ENCODE assay signal across 1 cellular context in the genomic region with DNA sequence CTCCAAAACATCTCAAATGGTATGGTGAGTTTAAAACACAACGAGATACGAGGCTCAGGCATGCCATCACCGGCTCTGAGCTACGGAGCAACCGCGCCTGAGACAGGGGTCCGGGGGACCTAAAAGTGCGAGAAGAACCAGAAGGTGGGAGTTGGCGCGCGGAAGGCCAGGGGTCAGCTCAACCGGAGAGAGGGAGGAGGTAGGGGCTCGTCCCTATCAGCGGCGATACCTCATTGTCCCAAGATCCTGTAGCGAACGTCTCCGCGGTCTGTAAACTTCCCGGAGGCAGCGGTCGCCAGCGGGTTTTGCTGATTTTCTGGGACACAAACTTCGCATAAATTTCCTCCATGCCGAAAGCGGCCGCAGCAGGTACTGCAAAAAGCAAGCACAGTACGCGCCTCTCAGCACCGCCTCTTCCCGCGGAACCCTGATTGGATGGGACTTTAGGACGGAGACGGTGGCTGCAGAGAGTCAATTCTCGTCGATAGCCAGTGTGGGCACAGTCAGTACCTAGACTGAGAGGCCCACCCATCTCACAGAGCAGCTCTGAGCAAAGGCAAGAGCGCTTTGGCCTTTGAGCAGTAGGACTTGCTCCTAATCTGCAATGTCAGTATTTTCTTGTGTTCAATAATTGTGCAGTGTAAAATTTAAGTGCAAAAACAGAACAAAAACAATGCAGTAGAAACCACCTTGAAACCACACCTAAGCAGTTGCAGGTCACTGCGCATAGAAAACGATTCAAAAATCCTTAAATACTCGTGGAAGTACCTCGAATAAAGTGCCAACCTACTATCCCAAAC.
A peak's percentile ranks its signal among the peaks of the same experiment; 100 is the strongest.
TF ChIP-seq lines count a peak whose summit lies in the region.

A gene with protein sequence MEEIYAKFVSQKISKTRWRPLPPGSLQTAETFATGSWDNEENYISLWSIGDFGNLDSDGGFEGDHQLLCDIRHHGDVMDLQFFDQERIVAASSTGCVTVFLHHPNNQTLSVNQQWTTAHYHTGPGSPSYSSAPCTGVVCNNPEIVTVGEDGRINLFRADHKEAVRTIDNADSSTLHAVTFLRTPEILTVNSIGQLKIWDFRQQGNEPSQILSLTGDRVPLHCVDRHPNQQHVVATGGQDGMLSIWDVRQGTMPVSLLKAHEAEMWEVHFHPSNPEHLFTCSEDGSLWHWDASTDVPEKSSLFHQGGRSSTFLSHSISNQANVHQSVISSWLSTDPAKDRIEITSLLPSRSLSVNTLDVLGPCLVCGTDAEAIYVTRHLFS (minus strand): TSS at position 383 of the 800 bp plus-strand sequence. CDS start 34 bp downstream, at position 349.

TF ChIP-seq in K562, 482 proteins besides CTCF, POLR2A, EP300 and RAD21 (continued from another document and continues in another):
- TF ChIP-seq, protein P1, sequence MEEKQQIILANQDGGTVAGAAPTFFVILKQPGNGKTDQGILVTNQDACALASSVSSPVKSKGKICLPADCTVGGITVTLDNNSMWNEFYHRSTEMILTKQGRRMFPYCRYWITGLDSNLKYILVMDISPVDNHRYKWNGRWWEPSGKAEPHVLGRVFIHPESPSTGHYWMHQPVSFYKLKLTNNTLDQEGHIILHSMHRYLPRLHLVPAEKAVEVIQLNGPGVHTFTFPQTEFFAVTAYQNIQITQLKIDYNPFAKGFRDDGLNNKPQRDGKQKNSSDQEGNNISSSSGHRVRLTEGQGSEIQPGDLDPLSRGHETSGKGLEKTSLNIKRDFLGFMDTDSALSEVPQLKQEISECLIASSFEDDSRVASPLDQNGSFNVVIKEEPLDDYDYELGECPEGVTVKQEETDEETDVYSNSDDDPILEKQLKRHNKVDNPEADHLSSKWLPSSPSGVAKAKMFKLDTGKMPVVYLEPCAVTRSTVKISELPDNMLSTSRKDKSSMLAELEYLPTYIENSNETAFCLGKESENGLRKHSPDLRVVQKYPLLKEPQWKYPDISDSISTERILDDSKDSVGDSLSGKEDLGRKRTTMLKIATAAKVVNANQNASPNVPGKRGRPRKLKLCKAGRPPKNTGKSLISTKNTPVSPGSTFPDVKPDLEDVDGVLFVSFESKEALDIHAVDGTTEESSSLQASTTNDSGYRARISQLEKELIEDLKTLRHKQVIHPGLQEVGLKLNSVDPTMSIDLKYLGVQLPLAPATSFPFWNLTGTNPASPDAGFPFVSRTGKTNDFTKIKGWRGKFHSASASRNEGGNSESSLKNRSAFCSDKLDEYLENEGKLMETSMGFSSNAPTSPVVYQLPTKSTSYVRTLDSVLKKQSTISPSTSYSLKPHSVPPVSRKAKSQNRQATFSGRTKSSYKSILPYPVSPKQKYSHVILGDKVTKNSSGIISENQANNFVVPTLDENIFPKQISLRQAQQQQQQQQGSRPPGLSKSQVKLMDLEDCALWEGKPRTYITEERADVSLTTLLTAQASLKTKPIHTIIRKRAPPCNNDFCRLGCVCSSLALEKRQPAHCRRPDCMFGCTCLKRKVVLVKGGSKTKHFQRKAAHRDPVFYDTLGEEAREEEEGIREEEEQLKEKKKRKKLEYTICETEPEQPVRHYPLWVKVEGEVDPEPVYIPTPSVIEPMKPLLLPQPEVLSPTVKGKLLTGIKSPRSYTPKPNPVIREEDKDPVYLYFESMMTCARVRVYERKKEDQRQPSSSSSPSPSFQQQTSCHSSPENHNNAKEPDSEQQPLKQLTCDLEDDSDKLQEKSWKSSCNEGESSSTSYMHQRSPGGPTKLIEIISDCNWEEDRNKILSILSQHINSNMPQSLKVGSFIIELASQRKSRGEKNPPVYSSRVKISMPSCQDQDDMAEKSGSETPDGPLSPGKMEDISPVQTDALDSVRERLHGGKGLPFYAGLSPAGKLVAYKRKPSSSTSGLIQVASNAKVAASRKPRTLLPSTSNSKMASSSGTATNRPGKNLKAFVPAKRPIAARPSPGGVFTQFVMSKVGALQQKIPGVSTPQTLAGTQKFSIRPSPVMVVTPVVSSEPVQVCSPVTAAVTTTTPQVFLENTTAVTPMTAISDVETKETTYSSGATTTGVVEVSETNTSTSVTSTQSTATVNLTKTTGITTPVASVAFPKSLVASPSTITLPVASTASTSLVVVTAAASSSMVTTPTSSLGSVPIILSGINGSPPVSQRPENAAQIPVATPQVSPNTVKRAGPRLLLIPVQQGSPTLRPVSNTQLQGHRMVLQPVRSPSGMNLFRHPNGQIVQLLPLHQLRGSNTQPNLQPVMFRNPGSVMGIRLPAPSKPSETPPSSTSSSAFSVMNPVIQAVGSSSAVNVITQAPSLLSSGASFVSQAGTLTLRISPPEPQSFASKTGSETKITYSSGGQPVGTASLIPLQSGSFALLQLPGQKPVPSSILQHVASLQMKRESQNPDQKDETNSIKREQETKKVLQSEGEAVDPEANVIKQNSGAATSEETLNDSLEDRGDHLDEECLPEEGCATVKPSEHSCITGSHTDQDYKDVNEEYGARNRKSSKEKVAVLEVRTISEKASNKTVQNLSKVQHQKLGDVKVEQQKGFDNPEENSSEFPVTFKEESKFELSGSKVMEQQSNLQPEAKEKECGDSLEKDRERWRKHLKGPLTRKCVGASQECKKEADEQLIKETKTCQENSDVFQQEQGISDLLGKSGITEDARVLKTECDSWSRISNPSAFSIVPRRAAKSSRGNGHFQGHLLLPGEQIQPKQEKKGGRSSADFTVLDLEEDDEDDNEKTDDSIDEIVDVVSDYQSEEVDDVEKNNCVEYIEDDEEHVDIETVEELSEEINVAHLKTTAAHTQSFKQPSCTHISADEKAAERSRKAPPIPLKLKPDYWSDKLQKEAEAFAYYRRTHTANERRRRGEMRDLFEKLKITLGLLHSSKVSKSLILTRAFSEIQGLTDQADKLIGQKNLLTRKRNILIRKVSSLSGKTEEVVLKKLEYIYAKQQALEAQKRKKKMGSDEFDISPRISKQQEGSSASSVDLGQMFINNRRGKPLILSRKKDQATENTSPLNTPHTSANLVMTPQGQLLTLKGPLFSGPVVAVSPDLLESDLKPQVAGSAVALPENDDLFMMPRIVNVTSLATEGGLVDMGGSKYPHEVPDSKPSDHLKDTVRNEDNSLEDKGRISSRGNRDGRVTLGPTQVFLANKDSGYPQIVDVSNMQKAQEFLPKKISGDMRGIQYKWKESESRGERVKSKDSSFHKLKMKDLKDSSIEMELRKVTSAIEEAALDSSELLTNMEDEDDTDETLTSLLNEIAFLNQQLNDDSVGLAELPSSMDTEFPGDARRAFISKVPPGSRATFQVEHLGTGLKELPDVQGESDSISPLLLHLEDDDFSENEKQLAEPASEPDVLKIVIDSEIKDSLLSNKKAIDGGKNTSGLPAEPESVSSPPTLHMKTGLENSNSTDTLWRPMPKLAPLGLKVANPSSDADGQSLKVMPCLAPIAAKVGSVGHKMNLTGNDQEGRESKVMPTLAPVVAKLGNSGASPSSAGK (IDR thresholded peaks at IDR 0.05) = peak; percentile 64
- TF ChIP-seq HNRNPL (IDR thresholded peaks at IDR 0.05; ENCODE audit: low read depth, low read length) (no peak), ZNF57 (CRISPR knock-in tag; IDR thresholded peaks at IDR 0.05) (0 out of 2 replicates have a peak, but pooled peaks have one; percentile 23), MCM3 (IDR thresholded peaks at IDR 0.05) (no peak), ZNF23 (CRISPR knock-in tag; IDR thresholded peaks at IDR 0.05) (no peak), ARNT (IDR thresholded peaks at IDR 0.05) (peak in 1 of 2 experiments; percentile 47; a peak in 1 of 4 replicates), ZNF174 (CRISPR knock-in tag; IDR thresholded peaks at IDR 0.05) (no peak), KLF16 (IDR thresholded peaks at IDR 0.05) (peak; percentile 90), RFX1 (IDR thresholded peaks at IDR 0.05) (no peak), ZFX (CRISPR knock-in tag; IDR thresholded peaks at IDR 0.05) (peak; percentile 83), ZNF253 (CRISPR knock-in tag; conservative IDR thresholded peaks at IDR 0.05) (no peak), TARDBP (IDR thresholded peaks at IDR 0.05) (no peak)
- TF ChIP-seq, protein P2, sequence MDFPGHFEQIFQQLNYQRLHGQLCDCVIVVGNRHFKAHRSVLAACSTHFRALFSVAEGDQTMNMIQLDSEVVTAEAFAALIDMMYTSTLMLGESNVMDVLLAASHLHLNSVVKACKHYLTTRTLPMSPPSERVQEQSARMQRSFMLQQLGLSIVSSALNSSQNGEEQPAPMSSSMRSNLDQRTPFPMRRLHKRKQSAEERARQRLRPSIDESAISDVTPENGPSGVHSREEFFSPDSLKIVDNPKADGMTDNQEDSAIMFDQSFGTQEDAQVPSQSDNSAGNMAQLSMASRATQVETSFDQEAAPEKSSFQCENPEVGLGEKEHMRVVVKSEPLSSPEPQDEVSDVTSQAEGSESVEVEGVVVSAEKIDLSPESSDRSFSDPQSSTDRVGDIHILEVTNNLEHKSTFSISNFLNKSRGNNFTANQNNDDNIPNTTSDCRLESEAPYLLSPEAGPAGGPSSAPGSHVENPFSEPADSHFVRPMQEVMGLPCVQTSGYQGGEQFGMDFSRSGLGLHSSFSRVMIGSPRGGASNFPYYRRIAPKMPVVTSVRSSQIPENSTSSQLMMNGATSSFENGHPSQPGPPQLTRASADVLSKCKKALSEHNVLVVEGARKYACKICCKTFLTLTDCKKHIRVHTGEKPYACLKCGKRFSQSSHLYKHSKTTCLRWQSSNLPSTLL (IDR thresholded peaks at IDR 0.05) = no peak
- TF ChIP-seq, protein P3, sequence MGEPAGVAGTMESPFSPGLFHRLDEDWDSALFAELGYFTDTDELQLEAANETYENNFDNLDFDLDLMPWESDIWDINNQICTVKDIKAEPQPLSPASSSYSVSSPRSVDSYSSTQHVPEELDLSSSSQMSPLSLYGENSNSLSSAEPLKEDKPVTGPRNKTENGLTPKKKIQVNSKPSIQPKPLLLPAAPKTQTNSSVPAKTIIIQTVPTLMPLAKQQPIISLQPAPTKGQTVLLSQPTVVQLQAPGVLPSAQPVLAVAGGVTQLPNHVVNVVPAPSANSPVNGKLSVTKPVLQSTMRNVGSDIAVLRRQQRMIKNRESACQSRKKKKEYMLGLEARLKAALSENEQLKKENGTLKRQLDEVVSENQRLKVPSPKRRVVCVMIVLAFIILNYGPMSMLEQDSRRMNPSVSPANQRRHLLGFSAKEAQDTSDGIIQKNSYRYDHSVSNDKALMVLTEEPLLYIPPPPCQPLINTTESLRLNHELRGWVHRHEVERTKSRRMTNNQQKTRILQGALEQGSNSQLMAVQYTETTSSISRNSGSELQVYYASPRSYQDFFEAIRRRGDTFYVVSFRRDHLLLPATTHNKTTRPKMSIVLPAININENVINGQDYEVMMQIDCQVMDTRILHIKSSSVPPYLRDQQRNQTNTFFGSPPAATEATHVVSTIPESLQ (CRISPR knock-in tag; IDR thresholded peaks at IDR 0.05) = no peak; the same call in 1 of the 2 replicates
- TF ChIP-seq, protein P4, sequence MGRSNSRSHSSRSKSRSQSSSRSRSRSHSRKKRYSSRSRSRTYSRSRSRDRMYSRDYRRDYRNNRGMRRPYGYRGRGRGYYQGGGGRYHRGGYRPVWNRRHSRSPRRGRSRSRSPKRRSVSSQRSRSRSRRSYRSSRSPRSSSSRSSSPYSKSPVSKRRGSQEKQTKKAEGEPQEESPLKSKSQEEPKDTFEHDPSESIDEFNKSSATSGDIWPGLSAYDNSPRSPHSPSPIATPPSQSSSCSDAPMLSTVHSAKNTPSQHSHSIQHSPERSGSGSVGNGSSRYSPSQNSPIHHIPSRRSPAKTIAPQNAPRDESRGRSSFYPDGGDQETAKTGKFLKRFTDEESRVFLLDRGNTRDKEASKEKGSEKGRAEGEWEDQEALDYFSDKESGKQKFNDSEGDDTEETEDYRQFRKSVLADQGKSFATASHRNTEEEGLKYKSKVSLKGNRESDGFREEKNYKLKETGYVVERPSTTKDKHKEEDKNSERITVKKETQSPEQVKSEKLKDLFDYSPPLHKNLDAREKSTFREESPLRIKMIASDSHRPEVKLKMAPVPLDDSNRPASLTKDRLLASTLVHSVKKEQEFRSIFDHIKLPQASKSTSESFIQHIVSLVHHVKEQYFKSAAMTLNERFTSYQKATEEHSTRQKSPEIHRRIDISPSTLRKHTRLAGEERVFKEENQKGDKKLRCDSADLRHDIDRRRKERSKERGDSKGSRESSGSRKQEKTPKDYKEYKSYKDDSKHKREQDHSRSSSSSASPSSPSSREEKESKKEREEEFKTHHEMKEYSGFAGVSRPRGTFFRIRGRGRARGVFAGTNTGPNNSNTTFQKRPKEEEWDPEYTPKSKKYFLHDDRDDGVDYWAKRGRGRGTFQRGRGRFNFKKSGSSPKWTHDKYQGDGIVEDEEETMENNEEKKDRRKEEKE (IDR thresholded peaks at IDR 0.05; ENCODE audit: borderline replicate concordance in 1 of 2, control insufficient read depth in 1 of 2, low read depth in 2 of 2, low read length in 1 of 2) = no peak
- TF ChIP-seq, protein P5, sequence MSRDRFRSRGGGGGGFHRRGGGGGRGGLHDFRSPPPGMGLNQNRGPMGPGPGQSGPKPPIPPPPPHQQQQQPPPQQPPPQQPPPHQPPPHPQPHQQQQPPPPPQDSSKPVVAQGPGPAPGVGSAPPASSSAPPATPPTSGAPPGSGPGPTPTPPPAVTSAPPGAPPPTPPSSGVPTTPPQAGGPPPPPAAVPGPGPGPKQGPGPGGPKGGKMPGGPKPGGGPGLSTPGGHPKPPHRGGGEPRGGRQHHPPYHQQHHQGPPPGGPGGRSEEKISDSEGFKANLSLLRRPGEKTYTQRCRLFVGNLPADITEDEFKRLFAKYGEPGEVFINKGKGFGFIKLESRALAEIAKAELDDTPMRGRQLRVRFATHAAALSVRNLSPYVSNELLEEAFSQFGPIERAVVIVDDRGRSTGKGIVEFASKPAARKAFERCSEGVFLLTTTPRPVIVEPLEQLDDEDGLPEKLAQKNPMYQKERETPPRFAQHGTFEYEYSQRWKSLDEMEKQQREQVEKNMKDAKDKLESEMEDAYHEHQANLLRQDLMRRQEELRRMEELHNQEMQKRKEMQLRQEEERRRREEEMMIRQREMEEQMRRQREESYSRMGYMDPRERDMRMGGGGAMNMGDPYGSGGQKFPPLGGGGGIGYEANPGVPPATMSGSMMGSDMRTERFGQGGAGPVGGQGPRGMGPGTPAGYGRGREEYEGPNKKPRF (IDR thresholded peaks at IDR 0.05; ENCODE audit: low read depth, low read length) = no peak
